In the genomic region with DNA sequence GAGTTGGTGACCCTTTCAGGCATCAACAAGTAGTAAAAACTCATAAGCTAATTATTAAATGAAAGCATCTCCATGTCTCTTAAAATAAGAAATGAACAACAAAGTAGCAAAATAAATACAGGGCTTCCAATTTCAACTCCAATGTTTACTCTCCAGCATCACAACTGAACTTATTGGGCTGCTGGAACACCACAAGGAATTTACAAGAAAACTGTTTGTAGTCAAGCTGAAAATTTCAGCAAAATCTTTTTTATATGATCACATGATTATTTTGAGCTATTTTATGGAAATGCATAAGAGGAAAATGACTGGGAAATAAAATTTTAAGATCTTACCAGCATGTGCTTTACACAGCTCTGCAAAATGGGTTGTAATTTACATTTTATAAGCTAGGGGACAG, we compare ENCODE assay signal across 16 cellular contexts. TPM values are rescaled to one million over a fixed set of nuclear protein-coding genes. Genes with fewer than 3 reads are reported as not detected.
DNase-seq lines count a peak whose midpoint lies in the region; ATAC-seq and TF ChIP-seq lines count a peak whose summit lies in the region.
"Had no signal": no experiment of that assay in that cellular context is flagged by ENCODE, and none has a peak within 500 bp of the region (broad histone marks: within the 10 kb centered on the region; RNA-seq: fewer than 3 reads in every experiment).

No MANE protein-coding gene starts in this region.

- H3K23ac ChIP-seq in mesendoderm (ENCODE audit: low read length): no peak overlapping the region

- intact Hi-C loops in tibial artery (cut with DNase I; ENCODE audit: low total_unique reads) (no loop called here), esophagus muscularis mucosa (cut with DNase I) (no loop called here)

- no peak overlapping the region for H3K56ac ChIP-seq in mesendoderm (ENCODE audit: low read length)

- no peak overlapping the region for H3K4me3 Mint-ChIP-seq in endodermal cell
- H3K4me3 Mint-ChIP-seq: CD4-positive, CD25-positive, alpha-beta regulatory T cell; CD8-positive, alpha-beta T cell had no signal

- no peak overlapping the region for H2BK120ac ChIP-seq in mesendoderm (ENCODE audit: low read depth, low read length)

- H3K9ac ChIP-seq in endodermal cell (ENCODE audit: extremely low read depth, low read length, poor library complexity, severe bottlenecking): no peak overlapping the region
- H3K9ac ChIP-seq in mesendoderm (ENCODE audit: low read length): no peak overlapping the region

- peak overlapping the region; percentile 57 for H2BK15ac ChIP-seq in mesendoderm (replicated peaks; ENCODE audit: low read depth)

- DNase-seq in LNCaP clone FGC (ENCODE audit: low read depth) (peak; percentile 54), endodermal cell (no peak), mesendoderm (no peak), tibial artery (no peak), kidney glomerular epithelial cell (lab: John Stamatoyannopoulos, UW) (no peak), esophagus muscularis mucosa (ENCODE audit: extremely low spot score) (no peak)
- DNase-seq in stimulated activated CD4-positive, alpha-beta T cell treated with anti-CD3 and anti-CD28 coated beads, Interleukin-2, amount 100 ng/mL, for 24 hours: no peak
- DNase-seq: C1 segment of cervical spinal cord; Caco-2; CD4-positive, CD25-positive, alpha-beta regulatory T cell; CD8-positive, alpha-beta T cell; DMS153; DND-41; GOT3 had no signal

- H3K18ac ChIP-seq in mesendoderm (ENCODE audit: low read length): no peak overlapping the region

- H3K36me3 Mint-ChIP-seq in endodermal cell (ENCODE audit: low read depth): no peaks in the 10 kb centered on the region
- H3K36me3 Mint-ChIP-seq: CD4-positive, CD25-positive, alpha-beta regulatory T cell; CD8-positive, alpha-beta T cell had no signal

- TF ChIP-seq CTCF in LNCaP clone FGC (IDR thresholded peaks at IDR 0.05; ENCODE audit: control insufficient read depth, extremely low read depth, insufficient read depth) (0 out of 2 replicates have a peak, but pooled peaks have one; percentile 5), endodermal cell (conservative IDR thresholded peaks at IDR 0.05) (peak; percentile 37), tibial artery (IDR thresholded peaks at IDR 0.05) (no peak), esophagus muscularis mucosa (IDR thresholded peaks at IDR 0.05) (no peak)

- no peak overlapping the region for H4K8ac ChIP-seq in mesendoderm (ENCODE audit: low read depth, low read length)

- no peak for ATAC-seq in HG03139 (IDR thresholded peaks at IDR 0.05; ENCODE audit: unreplicated experiment)
- ATAC-seq: CD8-positive, alpha-beta T cell had no signal

- no peaks in the 10 kb centered on the region for H3K9me3 Mint-ChIP-seq in endodermal cell
- H3K9me3 Mint-ChIP-seq: CD8-positive, alpha-beta T cell had no signal

- H3K36me3 ChIP-seq in endodermal cell (ENCODE audit: control insufficient read depth, insufficient read depth, low read length) (no peaks in the 10 kb centered on the region), mesendoderm (ENCODE audit: control insufficient read depth, insufficient read depth, low read length) (no peaks in the 10 kb centered on the region), tibial artery (no peaks in the 10 kb centered on the region), esophagus muscularis mucosa (no peaks in the 10 kb centered on the region)
- H3K36me3 ChIP-seq: HAP-1 had no signal

- no peak overlapping the region for H3K4me2 ChIP-seq in mesendoderm (ENCODE audit: low read length)

- H3K79me1 ChIP-seq in mesendoderm (ENCODE audit: low read length): no peaks in the 10 kb centered on the region

- no peak overlapping the region for H3K4ac ChIP-seq in mesendoderm (ENCODE audit: low read depth, low read length)

- no peak for TF ChIP-seq EP300 in esophagus muscularis mucosa (IDR thresholded peaks at IDR 0.05)

- no peak overlapping the region for H2AK5ac ChIP-seq in mesendoderm (ENCODE audit: low read length)

- H3K27ac Mint-ChIP-seq in endodermal cell: no peak overlapping the region
- H3K27ac Mint-ChIP-seq: CD4-positive, CD25-positive, alpha-beta regulatory T cell; CD8-positive, alpha-beta T cell had no signal

- H3K27me3 ChIP-seq in endodermal cell (ENCODE audit: control insufficient read depth, insufficient read depth, low read length, poor library complexity, severe bottlenecking): no peaks in the 10 kb centered on the region
- H3K27me3 ChIP-seq in mesendoderm (ENCODE audit: insufficient read depth, low read length, poor library complexity): no peaks in the 10 kb centered on the region
- no peaks in the 10 kb centered on the region for H3K27me3 ChIP-seq in tibial artery
- H3K27me3 ChIP-seq in esophagus muscularis mucosa: no peaks in the 10 kb centered on the region

- H2BK5ac ChIP-seq in mesendoderm (ENCODE audit: low read length): no peak overlapping the region

- H3K9me3 ChIP-seq in endodermal cell (ENCODE audit: control insufficient read depth, low read length) (no peaks in the 10 kb centered on the region), tibial artery (no peaks in the 10 kb centered on the region), esophagus muscularis mucosa (no peaks in the 10 kb centered on the region)
- H3K9me3 ChIP-seq: Caco-2, HAP-1 had no signal

- no peaks in the 10 kb centered on the region for H3K4me1 ChIP-seq in endodermal cell (ENCODE audit: control insufficient read depth, insufficient read depth, low read length)
- H3K4me1 ChIP-seq in mesendoderm (ENCODE audit: control insufficient read depth, low read depth, low read length): peaks cover 1% of the 10 kb centered on the region
- peaks cover 0 to 86% (median 17%) of the 10 kb centered on the region in 4 donors for H3K4me1 ChIP-seq in tibial artery
- peaks cover 31 to 76% (median 60%) of the 10 kb centered on the region in 4 donors for H3K4me1 ChIP-seq in esophagus muscularis mucosa

- no peak overlapping the region for H3K27ac ChIP-seq in endodermal cell (ENCODE audit: low read depth, low read length)
- no peak overlapping the region for H3K27ac ChIP-seq in mesendoderm (ENCODE audit: low read depth, low read length)
- H3K27ac ChIP-seq in tibial artery: peak overlapping the region; percentile 20 to 48
- no peak overlapping the region for H3K27ac ChIP-seq in esophagus muscularis mucosa (replicated peaks in 1 of 4)

- no peaks in the 10 kb centered on the region for H3K79me2 ChIP-seq in mesendoderm (ENCODE audit: control insufficient read depth, insufficient read depth, low read length)

- no peak overlapping the region for H4K5ac ChIP-seq in mesendoderm (ENCODE audit: low read length)

- H3K4me3 ChIP-seq in LNCaP clone FGC (ENCODE audit: low read depth, low read length) (no peak overlapping the region), endodermal cell (ENCODE audit: low read length) (no peak overlapping the region), mesendoderm (ENCODE audit: low read length) (no peak overlapping the region), tibial artery (no peak overlapping the region), esophagus muscularis mucosa (no peak overlapping the region)
- H3K4me3 ChIP-seq: HAP-1 had no signal

- no peaks in the 10 kb centered on the region for H3K4me1 Mint-ChIP-seq in endodermal cell
- H3K4me1 Mint-ChIP-seq: CD4-positive, CD25-positive, alpha-beta regulatory T cell had no signal

- no peak for TF ChIP-seq POLR2A in esophagus muscularis mucosa (IDR thresholded peaks at IDR 0.05; ENCODE audit: low read depth)

- H3K27me3 Mint-ChIP-seq in endodermal cell (ENCODE audit: insufficient read depth): no peaks in the 10 kb centered on the region
- H3K27me3 Mint-ChIP-seq: CD4-positive, CD25-positive, alpha-beta regulatory T cell had no signal

RNA-seq across cellular contexts. Expression of a gene that starts 28.1 kb away (rescaled TPM):
- total RNA-seq in endodermal cell: 10 to 100 TPM; 16.5 to 17.3 TPM
- polyA plus RNA-seq in endodermal cell (2013, experiment 1 of 2): 6.2 TPM
- polyA plus RNA-seq in endodermal cell (2013, experiment 2 of 2): 6.0 TPM
- 7.7 TPM for polyA plus RNA-seq in mesendoderm (2013, experiment 1 of 2)
- 7.3 TPM for polyA plus RNA-seq in mesendoderm (2013, experiment 2 of 2)
- 10 to 100 TPM; 41.4 to 66.0 (median 61.9) TPM for total RNA-seq in esophagus muscularis mucosa

Comparison
In these comparisons a context has a peak if more than half of its experiments do, and no peak if none do; other contexts are left out.
1. CTCF ChIP-seq: peak in LNCaP clone FGC (single experiment) and endodermal cell (single experiment); none in tibial artery (0 of 2) and esophagus muscularis mucosa (0 of 3).
2. H3K27ac ChIP-seq: peak in tibial artery (2 of 2); none in endodermal cell (single experiment), mesendoderm (single experiment) and esophagus muscularis mucosa (0 of 4).